In genomic region chr7:145156834-145157233, GRCh38 we compare ENCODE assay signal across 18 cellular contexts.
"Had no signal": no experiment of that assay in that cellular context is flagged by ENCODE, and none has a peak within 500 bp of the region (broad histone marks: within the 10 kb centered on the region; RNA-seq: fewer than 3 reads in every experiment).

No MANE protein-coding gene starts in this region.

- H3K27me3 ChIP-seq: heart left ventricle, left lung, sigmoid colon, upper lobe of left lung had no signal

- H3K9me3 ChIP-seq: gastroesophageal sphincter, heart left ventricle, left lung, thoracic aorta, upper lobe of left lung had no signal

- FAIRE-seq: bronchial epithelial cell had no signal

- H3K4me3 ChIP-seq: gastroesophageal sphincter, heart left ventricle, left lung, sigmoid colon, thoracic aorta, upper lobe of left lung had no signal

- H3K36me3 ChIP-seq: gastroesophageal sphincter, heart left ventricle, left lung, sigmoid colon, thoracic aorta, upper lobe of left lung had no signal

- H3K4me1 ChIP-seq: gastroesophageal sphincter, heart left ventricle, left lung, sigmoid colon, upper lobe of left lung had no signal

- DNase-seq: activated B cell treated with CpG ODN at 0.5 μM for 24 hours; activated CD4-positive, alpha-beta memory T cell treated with anti-CD3 and anti-CD28 coated beads for 36 hours; activated CD4-positive, alpha-beta T cell treated with anti-CD3 and anti-CD28 coated beads for 4 hours; activated T-cell treated with anti-CD3 and anti-CD28 coated beads for 4 hours; cerebellar nuclear complex; effector CD8-positive, alpha-beta T cell; heart left ventricle; left lung; nucleus accumbens; sigmoid colon; stimulated activated CD4-positive, alpha-beta T cell treated with anti-CD3 and anti-CD28 coated beads, Interleukin-4, amount 100 ng/mL, for 4 hours; stimulated activated naive B cell treated with anti-CD40 and anti-IgM and Interleukin-4, amounts not matched to agents 10 μg/mL and 1 μg/mL and 100 μg/mL, for 72 hours; upper lobe of left lung had no signal

- ATAC-seq: esophagus mucosa; gastroesophageal sphincter; heart left ventricle; left lung; natural killer cell treated with Interleukin-12 subunit alpha and Interleukin-12 subunit beta and Interleukin-15 and Interleukin-18, amount 100 ng/mL, for 72 hours; stimulated activated naive B cell treated with anti-CD40 and anti-IgM and Interleukin-4, amounts not matched to agents 10 μg/mL and 1 μg/mL and 100 μg/mL, for 72 hours had no signal

- H3K27ac ChIP-seq: gastroesophageal sphincter, heart left ventricle, left lung, sigmoid colon, thoracic aorta, upper lobe of left lung had no signal
